In genomic region chr10:127942811-127943210, GRCh38 we compare ENCODE assay signal across 27 cellular contexts. TPM values are rescaled to one million over a fixed set of nuclear protein-coding genes. Genes with fewer than 3 reads are reported as not detected.
"Had no signal": no experiment of that assay in that cellular context is flagged by ENCODE, and none has a peak within 500 bp of the region (broad histone marks: within the 10 kb centered on the region; RNA-seq: fewer than 3 reads in every experiment).

No MANE protein-coding gene starts in this region.

- H3K4me3 Mint-ChIP-seq: activated naive CD4-positive, alpha-beta T cell treated with anti-CD3 and anti-CD28 coated beads for 36 hours; activated naive CD8-positive, alpha-beta T cell treated with anti-CD3 and anti-CD28 coated beads, Interleukin-2, amount 50 U/mL, for 24 hours; activated T-helper 17 cell treated with anti-CD3 and anti-CD28 coated beads, Interleukin-2, amount 50 U/mL, for 72 hours; effector memory CD8-positive, alpha-beta T cell; memory B cell; nephron progenitor cell had no signal

- H3K4me1 ChIP-seq: gastrocnemius medialis, vagina had no signal

- H3K27ac Mint-ChIP-seq: activated naive CD4-positive, alpha-beta T cell treated with anti-CD3 and anti-CD28 coated beads for 36 hours; activated naive CD8-positive, alpha-beta T cell treated with anti-CD3 and anti-CD28 coated beads, Interleukin-2, amount 50 U/mL, for 24 hours; activated T-helper 17 cell treated with anti-CD3 and anti-CD28 coated beads, Interleukin-2, amount 50 U/mL, for 72 hours; effector memory CD8-positive, alpha-beta T cell; memory B cell; nephron progenitor cell; progenitor cell of endocrine pancreas had no signal

- H3K4me3 ChIP-seq: coronary artery, gastrocnemius medialis, heart right ventricle, skin epidermis, tibial nerve, vagina had no signal

- H3K36me3 Mint-ChIP-seq: memory B cell had no signal

- H3K27me3 ChIP-seq: gastrocnemius medialis, heart right ventricle, tibial nerve, vagina had no signal

- DNase-seq: activated naive CD4-positive, alpha-beta T cell treated with anti-CD3 and anti-CD28 coated beads for 36 hours; activated naive CD8-positive, alpha-beta T cell treated with anti-CD3 and anti-CD28 coated beads, Interleukin-2, amount 50 U/mL, for 24 hours; activated T-cell treated with anti-CD3 and anti-CD28 coated beads for 4 hours; caudate nucleus; effector memory CD8-positive, alpha-beta T cell; gastrocnemius medialis; heart right ventricle; nephron progenitor cell; right cardiac atrium; stimulated activated CD4-positive, alpha-beta T cell treated with anti-CD3 and anti-CD28 coated beads, Interleukin-15, amount 100 ng/mL, for 24 hours; stimulated activated CD4-positive, alpha-beta T cell treated with anti-CD3 and anti-CD28 coated beads, Interleukin-4, amount 100 ng/mL, for 1 hour; stimulated activated naive CD4-positive, alpha-beta T cell; substantia nigra; SW 1271 had no signal

- H3K9me3 Mint-ChIP-seq: activated naive CD4-positive, alpha-beta T cell treated with anti-CD3 and anti-CD28 coated beads for 36 hours; activated naive CD8-positive, alpha-beta T cell treated with anti-CD3 and anti-CD28 coated beads, Interleukin-2, amount 50 U/mL, for 24 hours; effector memory CD8-positive, alpha-beta T cell; nephron progenitor cell had no signal

- FAIRE-seq: islet of Langerhans had no signal

- H3K9me3 ChIP-seq: gastrocnemius medialis, heart right ventricle, tibial nerve, vagina had no signal

- H3K36me3 ChIP-seq: gastrocnemius medialis, heart right ventricle, tibial nerve, vagina had no signal

- ATAC-seq: activated CD4-positive, CD25-positive, alpha-beta regulatory T cell treated with anti-CD3 and anti-CD28 coated beads, Interleukin-2, amount 50 U/mL, for 24 hours; activated naive CD8-positive, alpha-beta T cell treated with anti-CD3 and anti-CD28 coated beads, Interleukin-2, amount 50 U/mL, for 24 hours; activated T-helper 17 cell treated with anti-CD3 and anti-CD28 coated beads, Interleukin-2, amount 50 U/mL, for 72 hours; effector memory CD8-positive, alpha-beta T cell; gastrocnemius medialis; heart right ventricle; left lobe of liver; right cardiac atrium had no signal

- H3K27ac ChIP-seq: coronary artery, gastrocnemius medialis, tibial nerve, vagina had no signal

RNA-seq across cellular contexts. Expression of gene CLRN3, which starts 50.1 kb away (rescaled TPM):
- total RNA-seq: activated CD8-positive, alpha-beta memory T cell treated with anti-CD3 and anti-CD28 coated beads for 36 hours; activated naive CD4-positive, alpha-beta T cell treated with anti-CD3 and anti-CD28 coated beads for 36 hours; activated T-helper 17 cell treated with anti-CD3 and anti-CD28 coated beads, Interleukin-2, amount 50 U/mL, for 72 hours; epithelial cell of proximal tubule; heart right ventricle; omental fat pad; right cardiac atrium; tibial nerve; vagina had no signal
- polyA plus RNA-seq: heart right ventricle, right cardiac atrium had no signal
